ENCODE assay signal across 1 cellular context in genomic region chr9:78028926-78029325, GRCh38.
TF ChIP-seq lines count a peak whose summit lies in the region.

No MANE protein-coding gene starts in this region.

TF ChIP-seq in K562, 482 proteins besides CTCF, POLR2A, EP300 and RAD21 (continued from another document):
- TF ChIP-seq ZBTB40 (IDR thresholded peaks at IDR 0.05) (no peak), ZBTB40 (CRISPR knock-in tag; IDR thresholded peaks at IDR 0.05) (no peak), FOXO4 (CRISPR knock-in tag; IDR thresholded peaks at IDR 0.05) (no peak), ZFP30 (CRISPR knock-in tag; IDR thresholded peaks at IDR 0.05; ENCODE audit: borderline replicate concordance) (no peak)
